Comparison of ENCODE assay signal across 8 cellular contexts in genomic region chr6:143061597-143062385, GRCh38. TPM values are rescaled to one million over a fixed set of nuclear protein-coding genes. Genes with fewer than 3 reads are reported as not detected.
DNase-seq lines count a peak whose midpoint lies in the region; ATAC-seq and TF ChIP-seq lines count a peak whose summit lies in the region.

No MANE protein-coding gene starts in this region.

- H3K79me1 ChIP-seq in mesendoderm (ENCODE audit: low read length), result no peaks in the 10 kb centered on the region

- no peaks in the 10 kb centered on the region for H3K9me3 Mint-ChIP-seq in CD8-positive, alpha-beta memory T cell

- H3K9me3 ChIP-seq in CD8-positive, alpha-beta memory T cell (ENCODE audit: low read length), result no peaks in the 10 kb centered on the region
- no peaks in the 10 kb centered on the region for H3K9me3 ChIP-seq in adrenal gland (replicated peaks in 1 of 3)
- no peaks in the 10 kb centered on the region for H3K9me3 ChIP-seq in thyroid gland

- peak overlapping the region; percentile 49 for H3K27ac ChIP-seq in CD8-positive, alpha-beta memory T cell (ENCODE audit: low read depth, low read length)
- H3K27ac ChIP-seq in adrenal gland (peak overlapping the region in 3 of 5 donors; percentile 43 to 96 (median 75)), thyroid gland (peak overlapping the region; percentile 63 to 96 (median 96)), mesendoderm (ENCODE audit: low read depth, low read length) (no peak overlapping the region)

- H3K27ac Mint-ChIP-seq in CD8-positive, alpha-beta memory T cell, result peak overlapping the region; percentile 39 to 96 (median 94)

- peak overlapping the region; percentile 79 for H3K4me3 ChIP-seq in CD8-positive, alpha-beta memory T cell (ENCODE audit: low read length)
- peak overlapping the region in 1 of 4 donors; percentile 93 for H3K4me3 ChIP-seq in adrenal gland
- H3K4me3 ChIP-seq in thyroid gland (replicated peaks in 1 of 3), result no peak overlapping the region
- H3K4me3 ChIP-seq in mesendoderm (ENCODE audit: low read length), result no peak overlapping the region

- H4K5ac ChIP-seq in mesendoderm (ENCODE audit: low read length), result no peak overlapping the region

- no peak overlapping the region for H2BK5ac ChIP-seq in mesendoderm (ENCODE audit: low read length)

- no peak overlapping the region for H3K23ac ChIP-seq in mesendoderm (ENCODE audit: low read length)

- H3K9ac ChIP-seq in mesendoderm (ENCODE audit: low read length), result no peak overlapping the region

- no peak for DNase-seq in CD8-positive, alpha-beta memory T cell
- DNase-seq in adrenal gland, result peak in 1 of 7 donors; percentile 20
- DNase-seq in left colon, result no peak
- no peak for DNase-seq in thyroid gland
- no peak for DNase-seq in mesendoderm
- DNase-seq in cortex of kidney (lab: John Stamatoyannopoulos, UW), result no peak

- H3K4me3 Mint-ChIP-seq in CD8-positive, alpha-beta memory T cell, result peak overlapping the region; percentile 91 to 99 (median 93)

- H3K4me1 Mint-ChIP-seq in CD8-positive, alpha-beta memory T cell, result peaks cover 21 to 31% (median 27%) of the 10 kb centered on the region in 3 donors

- peaks cover 0 to 10% (median 0%) of the 10 kb centered on the region in 3 donors for H3K36me3 Mint-ChIP-seq in CD8-positive, alpha-beta memory T cell

- H3K56ac ChIP-seq in mesendoderm (ENCODE audit: low read length), result no peak overlapping the region

- no peaks in the 10 kb centered on the region for H3K36me3 ChIP-seq in CD8-positive, alpha-beta memory T cell (ENCODE audit: insufficient read depth, low read length)
- no peaks in the 10 kb centered on the region for H3K36me3 ChIP-seq in adrenal gland (replicated peaks in 1 of 2)
- no peaks in the 10 kb centered on the region for H3K36me3 ChIP-seq in thyroid gland
- H3K36me3 ChIP-seq in mesendoderm (ENCODE audit: control insufficient read depth, insufficient read depth, low read length), result no peaks in the 10 kb centered on the region

- H2AK5ac ChIP-seq in mesendoderm (ENCODE audit: low read length), result no peak overlapping the region

- H3K4me2 ChIP-seq in mesendoderm (ENCODE audit: low read length), result no peak overlapping the region

- no peak overlapping the region for H4K8ac ChIP-seq in mesendoderm (ENCODE audit: low read depth, low read length)

- no peaks in the 10 kb centered on the region for H3K27me3 ChIP-seq in CD8-positive, alpha-beta memory T cell (ENCODE audit: insufficient read depth, low read length, poor library complexity, severe bottlenecking)
- H3K27me3 ChIP-seq in adrenal gland (no peaks in the 10 kb centered on the region), thyroid gland (no peaks in the 10 kb centered on the region), mesendoderm (ENCODE audit: insufficient read depth, low read length, poor library complexity) (no peaks in the 10 kb centered on the region)

- ATAC-seq in HG02970 (IDR thresholded peaks at IDR 0.05; ENCODE audit: low FRiP score, unreplicated experiment), result peak; percentile 6
- peak; percentile 30 for ATAC-seq in left colon
- no peak for ATAC-seq in GM18868 (IDR thresholded peaks at IDR 0.05; ENCODE audit: unreplicated experiment)

- H2BK120ac ChIP-seq in mesendoderm (ENCODE audit: low read depth, low read length), result no peak overlapping the region

- WGBS in adrenal gland, 4 donors, result 65 to 70% (median 67%) methylated on average over 3 of the region's 3 CpGs
- 55 to 60% methylated on average over 3 of the region's 3 CpGs for WGBS in thyroid gland, 2 donors
- WGBS in mesendoderm (ENCODE audit: extremely low coverage, insufficient coverage, low lambda C conversion rate), result no CpG with 5 or more reads among the region's 3 CpGs

- CTCF ChIA-PET in CD8-positive, alpha-beta memory T cell (lab: Charles Lee), result no interaction called here

- no peak overlapping the region for H3K4ac ChIP-seq in mesendoderm (ENCODE audit: low read depth, low read length)

- POLR2A ChIA-PET in CD8-positive, alpha-beta memory T cell (lab: Charles Lee), result interaction anchor here (0.6 to 0.7 kb wide), 3 partner anchors 43 to 1274 kb away, joined by 3 to 4 read pairs (median 3); no protein-coding TSS in a partner anchor

- H2BK15ac ChIP-seq in mesendoderm (replicated peaks; ENCODE audit: low read depth), result no peak overlapping the region

- intact Hi-C loops in adrenal gland (cut with DNase I), result no loop called here
- intact Hi-C loops in left colon (cut with DNase I, micrococcal nuclease), result no loop called here
- intact Hi-C loops in thyroid gland (cut with DNase I), result no loop called here

- peaks cover 14% of the 10 kb centered on the region for H3K4me1 ChIP-seq in CD8-positive, alpha-beta memory T cell (ENCODE audit: insufficient read depth, low read length)
- H3K4me1 ChIP-seq in adrenal gland (replicated peaks in 1 of 2), result peaks cover 0 to 18% of the 10 kb centered on the region in 2 donors
- peaks cover 6 to 13% of the 10 kb centered on the region in 2 donors for H3K4me1 ChIP-seq in thyroid gland
- H3K4me1 ChIP-seq in mesendoderm (ENCODE audit: control insufficient read depth, low read depth, low read length), result no peaks in the 10 kb centered on the region

- no peak overlapping the region for H3K18ac ChIP-seq in mesendoderm (ENCODE audit: low read length)

- peaks cover 0 to 2% of the 10 kb centered on the region in 2 donors for H3K27me3 Mint-ChIP-seq in CD8-positive, alpha-beta memory T cell

- no peak for TF ChIP-seq CTCF in adrenal gland (IDR thresholded peaks at IDR 0.05)
- TF ChIP-seq CTCF in thyroid gland (IDR thresholded peaks at IDR 0.05), result no peak

- no peaks in the 10 kb centered on the region for H3K79me2 ChIP-seq in mesendoderm (ENCODE audit: control insufficient read depth, insufficient read depth, low read length)

- no peak for TF ChIP-seq POLR2A in adrenal gland (IDR thresholded peaks at IDR 0.05)
- no peak for TF ChIP-seq POLR2A in thyroid gland (IDR thresholded peaks at IDR 0.05)

RNA-seq across cellular contexts. Expression of gene AIG1, which starts 1.1 kb away (rescaled TPM):
- total RNA-seq in CD8-positive, alpha-beta memory T cell, result 1 to 10 TPM; 6.9 to 8.2 TPM
- polyA plus RNA-seq in CD8-positive, alpha-beta memory T cell, result 17.3 TPM
- 10 to 100 TPM; 21.0 to 55.7 (median 47.2) TPM for total RNA-seq in adrenal gland
- polyA plus RNA-seq in adrenal gland, result 10 to 100 TPM; 37.9 to 49.7 (median 49.0) TPM
- 10 to 100 TPM; 15.6 to 27.0 TPM for total RNA-seq in left colon
- 100 to 1,000 TPM in 1 of 4 donors, 10 to 100 TPM in 3; 57.8 to 101 (median 77.0) TPM for total RNA-seq in thyroid gland
- 26.0 TPM for polyA plus RNA-seq in mesendoderm (2013, experiment 1 of 2)
- 24.7 TPM for polyA plus RNA-seq in mesendoderm (2013, experiment 2 of 2)
